Comparison of ENCODE assay signal across 14 cellular contexts in the genomic region with DNA sequence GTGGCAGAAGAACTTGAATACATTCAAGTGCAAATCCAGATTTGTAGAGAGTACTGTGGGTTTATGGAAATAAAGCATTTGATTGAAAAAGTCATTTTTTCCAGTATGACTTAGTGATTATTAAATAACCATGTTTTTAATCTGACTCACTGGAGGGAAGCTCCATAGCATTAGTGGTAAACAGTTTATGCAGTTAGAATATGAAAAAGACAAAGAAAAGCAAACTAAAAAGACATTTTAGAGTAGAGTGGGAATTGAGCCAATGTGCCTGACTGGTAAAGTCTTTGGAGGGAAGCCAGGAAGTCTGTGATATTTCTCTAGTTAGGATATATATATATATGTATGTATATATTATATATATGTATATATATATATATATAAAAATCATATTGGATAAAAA. TPM values are rescaled to one million over a fixed set of nuclear protein-coding genes. Genes with fewer than 3 reads are reported as not detected.
A peak's percentile ranks its signal among the peaks of the same experiment; 100 is the strongest.
DNase-seq lines count a peak whose midpoint lies in the region; ATAC-seq, FAIRE-seq and TF ChIP-seq lines count a peak whose summit lies in the region.
"Had no signal": no experiment of that assay in that cellular context is flagged by ENCODE, and none has a peak within 500 bp of the region (broad histone marks: within the 10 kb centered on the region; RNA-seq: fewer than 3 reads in every experiment).

No MANE protein-coding gene starts in this region.

- no peak for TF ChIP-seq CTCF in right lobe of liver (IDR thresholded peaks at IDR 0.05)
- no peak for TF ChIP-seq CTCF in HepG2 (CRISPR knock-in tag; IDR thresholded peaks at IDR 0.05)
- no peak for TF ChIP-seq CTCF in bronchial epithelial cell (IDR thresholded peaks at IDR 0.05; ENCODE audit: insufficient read depth, low read length, severe bottlenecking)
- no peak for TF ChIP-seq CTCF in keratinocyte (optimal IDR thresholded peaks at IDR 0.05 in 1 of 3, IDR thresholded peaks at IDR 0.05 in 1 of 3, conservative IDR thresholded peaks at IDR 0.05 in 1 of 3; ENCODE audit: extremely low read depth in 1 of 3, insufficient read depth in 2 of 3, low read length in 3 of 3)
- no peak for TF ChIP-seq CTCF in upper lobe of right lung (IDR thresholded peaks at IDR 0.05)
- TF ChIP-seq CTCF in uterus (IDR thresholded peaks at IDR 0.05), result no peak

- H3K4me1 ChIP-seq in right lobe of liver (no peaks in the 10 kb centered on the region), HepG2 (ENCODE audit: insufficient read depth, low read length) (no peaks in the 10 kb centered on the region), keratinocyte (ENCODE audit: control insufficient read depth, extremely low read depth, insufficient read depth, low read length) (peaks cover 4% of the 10 kb centered on the region), upper lobe of right lung (peaks cover 3% of the 10 kb centered on the region), uterus (no peaks in the 10 kb centered on the region)

- peaks cover 12% of the 10 kb centered on the region for H3K9me3 Mint-ChIP-seq in activated T-cell treated with anti-CD3 and anti-CD28 coated beads, Interleukin-2, amount 50 U/mL, for 24 hours
- H3K9me3 Mint-ChIP-seq: dendritic cell treated with granulocyte-macrophage colony-stimulating factor and Interleukin-4, amounts not matched to agents 40 ng/mL and 50 ng/mL, for 4 days; H9 had no signal

- BruUV-seq in HepG2 (replicated peaks; lab: Mats Ljungman, UMichigan), result no TSS peak

- no peak overlapping the region for H3K4me3 Mint-ChIP-seq in activated T-cell treated with anti-CD3 and anti-CD28 coated beads, Interleukin-2, amount 50 U/mL, for 24 hours
- H3K4me3 Mint-ChIP-seq: dendritic cell treated with granulocyte-macrophage colony-stimulating factor and Interleukin-4, amounts not matched to agents 40 ng/mL and 50 ng/mL, for 4 days; H9; natural killer cell; stimulated activated effector memory CD8-positive, alpha-beta T cell treated with anti-CD3 and anti-CD28 coated beads, Interleukin-12 subunit alpha, Interleukin-12 subunit beta, amount 100 ng/mL, for 72 hours had no signal

- dilution Hi-C loops in keratinocyte (cut with MboI; ENCODE audit: extremely low pct_ligation_motif_present, low sequenced_read_pairs), result no loop called here

- no peaks in the 10 kb centered on the region for H3K4me1 Mint-ChIP-seq in activated T-cell treated with anti-CD3 and anti-CD28 coated beads, Interleukin-2, amount 50 U/mL, for 24 hours (ENCODE audit: low read depth)
- H3K4me1 Mint-ChIP-seq: stimulated activated effector memory CD8-positive, alpha-beta T cell treated with anti-CD3 and anti-CD28 coated beads, Interleukin-12 subunit alpha, Interleukin-12 subunit beta, amount 100 ng/mL, for 72 hours had no signal

- TF ChIP-seq POLR2A in right lobe of liver (IDR thresholded peaks at IDR 0.05) (no peak), HepG2 (IDR thresholded peaks at IDR 0.05; ENCODE audit: insufficient read depth in 1 of 2, low read depth in 2 of 2, low read length in 2 of 2) (no peak), uterus (IDR thresholded peaks at IDR 0.05) (no peak)

- DNase-seq in right lobe of liver, result no peak
- no peak for DNase-seq in HepG2 (ENCODE audit: low spot score)
- DNase-seq in bronchial epithelial cell (ENCODE audit: low read depth), result peak; percentile 20
- no peak for DNase-seq in keratinocyte (ENCODE audit: low read depth, low spot score)
- no peak for DNase-seq in upper lobe of right lung
- no peak for DNase-seq in activated T-cell treated with anti-CD3 and anti-CD28 coated beads, Interleukin-2, amount 50 U/mL, for 24 hours
- no peak for DNase-seq in uterus
- DNase-seq: H9; natural killer cell; NCI-H526; stimulated activated CD4-positive, alpha-beta T cell treated with anti-CD3 and anti-CD28 coated beads, Interleukin-15, amount 100 ng/mL, for 24 hours had no signal

- POLR2A ChIA-PET in HepG2 (lab: Yijun Ruan, JAX), result no interaction called here

- TF ChIP-seq EP300 in HepG2 (IDR thresholded peaks at IDR 0.05; ENCODE audit: low read depth in 2 of 2, low read length in 2 of 2), result no peak
- TF ChIP-seq EP300 in HepG2 (CRISPR knock-in tag; IDR thresholded peaks at IDR 0.05; ENCODE audit: borderline replicate concordance), result no peak

- peak overlapping the region; percentile 35 to 50 (median 48) for H3K4me3 ChIP-seq in right lobe of liver
- no peak overlapping the region for H3K4me3 ChIP-seq in HepG2 (replicated peaks in 1 of 3; ENCODE audit: insufficient read depth in 1 of 3, low read depth in 2 of 3, low read length in 3 of 3)
- no peak overlapping the region for H3K4me3 ChIP-seq in bronchial epithelial cell (ENCODE audit: low read depth, low read length)
- no peak overlapping the region for H3K4me3 ChIP-seq in keratinocyte (ENCODE audit: control insufficient read depth in 2 of 3, extremely low read depth in 1 of 3, insufficient read depth in 2 of 3, low read depth in 1 of 3, low read length in 3 of 3)
- peak overlapping the region; percentile 32 for H3K4me3 ChIP-seq in upper lobe of right lung
- peak overlapping the region in 1 of 2 donors; percentile 17 for H3K4me3 ChIP-seq in uterus

- no peaks in the 10 kb centered on the region for H3K36me3 Mint-ChIP-seq in activated T-cell treated with anti-CD3 and anti-CD28 coated beads, Interleukin-2, amount 50 U/mL, for 24 hours (ENCODE audit: low read depth)
- H3K36me3 Mint-ChIP-seq: natural killer cell; stimulated activated effector memory CD8-positive, alpha-beta T cell treated with anti-CD3 and anti-CD28 coated beads, Interleukin-12 subunit alpha, Interleukin-12 subunit beta, amount 100 ng/mL, for 72 hours had no signal

- H3K9ac ChIP-seq in HepG2 (ENCODE audit: insufficient read depth, low read depth, low read length), result no peak overlapping the region
- no peak overlapping the region for H3K9ac ChIP-seq in keratinocyte (ENCODE audit: control insufficient read depth, extremely low read depth, insufficient read depth, low read length)

- H4K20me1 ChIP-seq in HepG2 (ENCODE audit: insufficient read depth, low read length) (no peaks in the 10 kb centered on the region), keratinocyte (ENCODE audit: control insufficient read depth, extremely low read depth, insufficient read depth, low read length) (no peaks in the 10 kb centered on the region)

- intact Hi-C loops in right lobe of liver (cut with DNase I) (no loop called here), HepG2 (cut with micrococcal nuclease; ENCODE audit: unreplicated experiment) (no loop called here), upper lobe of right lung (cut with DNase I) (no loop called here), uterus (cut with DNase I; ENCODE audit: low total_unique reads) (no loop called here)

- H3K27me3 ChIP-seq in right lobe of liver (no peaks in the 10 kb centered on the region), HepG2 (ENCODE audit: control insufficient read depth in 1 of 2, insufficient read depth in 2 of 2, low read length in 2 of 2) (no peaks in the 10 kb centered on the region), bronchial epithelial cell (ENCODE audit: control insufficient read depth, insufficient read depth, low read length) (no peaks in the 10 kb centered on the region), keratinocyte (ENCODE audit: control insufficient read depth, extremely low read depth, insufficient read depth, low read length) (no peaks in the 10 kb centered on the region), upper lobe of right lung (no peaks in the 10 kb centered on the region), uterus (no peaks in the 10 kb centered on the region)

- H3K9me3 ChIP-seq in right lobe of liver (no peaks in the 10 kb centered on the region), HepG2 (ENCODE audit: low read length) (no peaks in the 10 kb centered on the region), keratinocyte (ENCODE audit: control insufficient read depth, low read depth, low read length) (no peaks in the 10 kb centered on the region), upper lobe of right lung (no peaks in the 10 kb centered on the region), uterus (no peaks in the 10 kb centered on the region)

- no peak for ATAC-seq in right lobe of liver
- no peak for ATAC-seq in HepG2
- ATAC-seq in upper lobe of right lung, result no peak
- ATAC-seq in HG02970 (IDR thresholded peaks at IDR 0.05; ENCODE audit: low FRiP score, unreplicated experiment), result no peak
- ATAC-seq: natural killer cell; stimulated activated effector memory CD8-positive, alpha-beta T cell treated with anti-CD3 and anti-CD28 coated beads, Interleukin-12 subunit alpha, Interleukin-12 subunit beta, amount 100 ng/mL, for 72 hours had no signal

- in situ Hi-C loops in HepG2 (cut with HindIII; ENCODE audit: extremely low pct_ligation_motif_present, low pct_unique_long_range_greater_than_20kb), result no loop called here

- peak overlapping the region in 2 of 3 donors; percentile 36 to 65 for H3K27ac ChIP-seq in right lobe of liver
- no peak overlapping the region for H3K27ac ChIP-seq in HepG2 (ENCODE audit: extremely low read length, insufficient read depth, low read length)
- no peak overlapping the region for H3K27ac ChIP-seq in keratinocyte (ENCODE audit: control insufficient read depth, insufficient read depth, low read length)
- no peak overlapping the region for H3K27ac ChIP-seq in upper lobe of right lung
- H3K27ac ChIP-seq in uterus, result peak overlapping the region in 1 of 2 donors; percentile 21

- CTCF ChIA-PET in HepG2 (lab: Yijun Ruan, JAX; ENCODE audit: low intra/inter-chr PET ratio, low total read pairs), result no interaction called here

- H3K36me3 ChIP-seq in right lobe of liver (no peaks in the 10 kb centered on the region), HepG2 (replicated peaks in 1 of 2; ENCODE audit: control insufficient read depth in 1 of 2, insufficient read depth in 2 of 2, low read length in 2 of 2) (no peaks in the 10 kb centered on the region), bronchial epithelial cell (ENCODE audit: control insufficient read depth, insufficient read depth, low read length) (no peaks in the 10 kb centered on the region), keratinocyte (ENCODE audit: control insufficient read depth in 2 of 2, extremely low read depth in 1 of 2, insufficient read depth in 2 of 2, low read length in 2 of 2) (no peaks in the 10 kb centered on the region), upper lobe of right lung (no peaks in the 10 kb centered on the region), uterus (no peaks in the 10 kb centered on the region)

- FAIRE-seq in HepG2 (lab: Jason Lieb, UNC) (no peak), bronchial epithelial cell (lab: Jason Lieb, UNC) (no peak), keratinocyte (lab: Jason Lieb, UNC) (no peak)

- no peak overlapping the region for H2AFZ ChIP-seq in HepG2 (ENCODE audit: low read length)
- H2AFZ ChIP-seq in keratinocyte (ENCODE audit: control insufficient read depth, low read length), result no peak overlapping the region

- no peaks in the 10 kb centered on the region for H3K27me3 Mint-ChIP-seq in activated T-cell treated with anti-CD3 and anti-CD28 coated beads, Interleukin-2, amount 50 U/mL, for 24 hours
- H3K27me3 Mint-ChIP-seq: dendritic cell treated with granulocyte-macrophage colony-stimulating factor and Interleukin-4, amounts not matched to agents 40 ng/mL and 50 ng/mL, for 4 days had no signal

- H3K9me1 ChIP-seq in keratinocyte (ENCODE audit: control insufficient read depth, extremely low read depth, insufficient read depth, low read length), result no peaks in the 10 kb centered on the region

- H3K79me2 ChIP-seq in HepG2 (ENCODE audit: insufficient read depth, low read length) (no peaks in the 10 kb centered on the region), keratinocyte (ENCODE audit: control insufficient read depth, insufficient read depth, low read length) (no peaks in the 10 kb centered on the region)

- H3K4me2 ChIP-seq in HepG2 (ENCODE audit: low read depth, low read length) (no peak overlapping the region), keratinocyte (ENCODE audit: control insufficient read depth, extremely low read depth, insufficient read depth, low read depth, low read length) (peak overlapping the region; percentile 75)

- H3K27ac Mint-ChIP-seq in activated T-cell treated with anti-CD3 and anti-CD28 coated beads, Interleukin-2, amount 50 U/mL, for 24 hours, result no peak overlapping the region
- H3K27ac Mint-ChIP-seq: dendritic cell treated with granulocyte-macrophage colony-stimulating factor and Interleukin-4, amounts not matched to agents 40 ng/mL and 50 ng/mL, for 4 days; H9; natural killer cell; stimulated activated effector memory CD8-positive, alpha-beta T cell treated with anti-CD3 and anti-CD28 coated beads, Interleukin-12 subunit alpha, Interleukin-12 subunit beta, amount 100 ng/mL, for 72 hours had no signal

- no peak for TF ChIP-seq RAD21 in HepG2 (CRISPR knock-in tag; IDR thresholded peaks at IDR 0.05)

RNA-seq across cellular contexts. Expression of a gene that starts 53.4 kb away (rescaled TPM):
- total RNA-seq in right lobe of liver, result 1 to 10 TPM; 2.8 to 4.6 (median 3.6) TPM
- 0.27 TPM in 2 replicates for total RNA-seq in HepG2 (2016; rRNA removed; fragmentation: Illumina TruSeq; extraction: Trizol)
- under 0.01 TPM in 1 of 2 replicates, not detected in the other for total RNA-seq in HepG2 (2016; cell fraction: cytosol; rRNA removed; fragmentation: Illumina TruSeq; extraction: Trizol; ENCODE audit: low read depth)
- 0.24 and 0.28 TPM in 2 replicates for total RNA-seq in HepG2 (2016; cell fraction: insoluble cytoplasmic fraction; rRNA removed; fragmentation: Illumina TruSeq; extraction: Trizol)
- total RNA-seq in HepG2 (2016; cell fraction: membrane; rRNA removed; fragmentation: Illumina TruSeq; extraction: Trizol), result 0.03 and 0.06 TPM in 2 replicates
- total RNA-seq in HepG2 (2016; cell fraction: nucleus; rRNA removed; fragmentation: Illumina TruSeq; extraction: Trizol), result 0.69 and 0.78 TPM in 2 replicates
- polyA plus RNA-seq in HepG2 (2011; rRNA removed), result 0.69 and 1.2 TPM in 2 replicates
- 0.42 and 0.63 TPM in 2 replicates for polyA plus RNA-seq in HepG2 (2011; cell fraction: cytosol; rRNA removed)
- 0.92 and 1.0 TPM in 2 replicates for polyA plus RNA-seq in HepG2 (2011; cell fraction: nucleus; rRNA removed)
- polyA plus RNA-seq in HepG2 (2012), result 0.25 and 0.79 TPM in 2 replicates
- not detected in 2 replicates for polyA plus RNA-seq in HepG2 (2016; cell fraction: cytosol; fragmentation: Illumina TruSeq; extraction: Trizol; ENCODE audit: low read depth)
- 0.08 TPM in 2 replicates for polyA plus RNA-seq in HepG2 (2016; cell fraction: insoluble cytoplasmic fraction; fragmentation: Illumina TruSeq; extraction: Trizol; ENCODE audit: low read depth)
- 0.02 TPM in 1 of 2 replicates, not detected in the other for polyA plus RNA-seq in HepG2 (2016; cell fraction: membrane; fragmentation: Illumina TruSeq; extraction: Trizol; ENCODE audit: low read depth)
- polyA plus RNA-seq in HepG2 (2016; cell fraction: nucleus; fragmentation: Illumina TruSeq; extraction: Trizol; ENCODE audit: insufficient read depth, low read depth), result 0.24 and 0.29 TPM in 2 replicates
- polyA minus RNA-seq in HepG2 (2011; rRNA and poly(A)+ RNA removed; ENCODE audit: low replicate concordance), result 0.94 and 2.7 TPM in 2 replicates
- polyA minus RNA-seq in HepG2 (2011; cell fraction: cytosol; rRNA and poly(A)+ RNA removed), result 1.4 and 2.4 TPM in 2 replicates
- polyA minus RNA-seq in HepG2 (2011; cell fraction: nucleus; rRNA and poly(A)+ RNA removed), result 6.6 and 8.8 TPM in 2 replicates
- total RNA-seq in bronchial epithelial cell, result 2.0 and 2.1 TPM in 2 replicates
- polyA plus RNA-seq in keratinocyte, result 0.77 to 2.7 TPM (median 1.6 TPM) in 3 replicates
- 0.15 TPM for polyA plus RNA-seq in keratinocyte (2011; ENCODE audit: low read depth)
- 0.23 and 0.35 TPM in 2 replicates for polyA plus RNA-seq in keratinocyte (2011; cell fraction: cytosol; rRNA removed)
- polyA plus RNA-seq in keratinocyte (2011; cell fraction: nucleus; rRNA removed), result 3.6 and 3.8 TPM in 2 replicates
- 0.24 and 0.64 TPM in 2 replicates for polyA plus RNA-seq in keratinocyte (2012; ENCODE audit: low replicate concordance)
- polyA minus RNA-seq in keratinocyte, result 2.3 to 9.6 TPM (median 9.4 TPM) in 3 replicates
- polyA minus RNA-seq in keratinocyte (2011; cell fraction: cytosol; rRNA and poly(A)+ RNA removed), result 1.2 TPM
- 14.7 and 23.6 TPM in 2 replicates for polyA minus RNA-seq in keratinocyte (2011; cell fraction: nucleus; rRNA and poly(A)+ RNA removed)
- total RNA-seq in upper lobe of right lung, result 17.9 TPM
- total RNA-seq in uterus, result 100 to 1,000 TPM in 1 of 4 donors, 10 to 100 TPM in 3; 12.6 to 112 (median 20.4) TPM

Comparison
In these comparisons a context has a peak if more than half of its experiments do, and no peak if none do; other contexts are left out.
1. H3K27ac ChIP-seq: peak in right lobe of liver (2 of 3); none in HepG2 (single experiment), keratinocyte (single experiment) and upper lobe of right lung (single experiment).
2. H3K4me3 ChIP-seq: peak in right lobe of liver (3 of 3) and upper lobe of right lung (single experiment); none in HepG2 (0 of 3), bronchial epithelial cell (single experiment) and keratinocyte (0 of 3).